14 cellular contexts compared by ENCODE assay signal in genomic region chr1:107862064-107862463, GRCh38.
DNase-seq lines count a peak whose midpoint lies in the region; ATAC-seq and TF ChIP-seq lines count a peak whose summit lies in the region.
"Had no signal": no experiment of that assay in that cellular context is flagged by ENCODE, and none has a peak within 500 bp of the region (broad histone marks: within the 10 kb centered on the region; RNA-seq: fewer than 3 reads in every experiment).

No MANE protein-coding gene starts in this region.

- no peak overlapping the region for H3K4me3 ChIP-seq in BLaER1
- peak overlapping the region; percentile 4 for H3K4me3 ChIP-seq in OCI-LY7 (ENCODE audit: low read depth, low read length, poor library complexity, severe bottlenecking)
- H3K4me3 ChIP-seq: HAP-1, neural progenitor cell had no signal

- peaks cover 29% of the 10 kb centered on the region for H3K4me1 ChIP-seq in BLaER1
- peaks cover 43% of the 10 kb centered on the region for H3K4me1 ChIP-seq in OCI-LY7 (ENCODE audit: insufficient read depth, low read length, poor library complexity, severe bottlenecking)
- H3K4me1 ChIP-seq: HAP-1 had no signal

- peaks cover 0 to 6% (median 2%) of the 10 kb centered on the region in 3 donors for H3K27me3 Mint-ChIP-seq in immature natural killer cell (ENCODE audit: low read depth in 3 of 3)
- H3K27me3 Mint-ChIP-seq: T-helper 17 cell had no signal

- no peaks in the 10 kb centered on the region for H4K20me1 ChIP-seq in BLaER1
- no peaks in the 10 kb centered on the region for H4K20me1 ChIP-seq in OCI-LY7 (ENCODE audit: insufficient read depth, low read length)

- H3K9me3 ChIP-seq in BLaER1 (peaks cover 82% of the 10 kb centered on the region), OCI-LY7 (ENCODE audit: low read length) (peaks cover 36% of the 10 kb centered on the region)
- H3K9me3 ChIP-seq: HAP-1 had no signal

- H3K4me3 Mint-ChIP-seq in immature natural killer cell = peak overlapping the region in 3 of 5 donors; percentile 43 to 51 (median 48)
- H3K4me3 Mint-ChIP-seq: neural progenitor cell, T-helper 17 cell had no signal

- H3K4me2 ChIP-seq in BLaER1 = peak overlapping the region; percentile 29; the same call in 1 of the 2 replicates
- H3K4me2 ChIP-seq in OCI-LY7 (ENCODE audit: low read length) = peak overlapping the region; percentile 39
- H3K4me2 ChIP-seq: neural progenitor cell had no signal

- CTCF ChIA-PET in OCI-LY7 (lab: Charles Lee; ENCODE audit: unreplicated experiment) = no interaction called here

- peak overlapping the region; percentile 2; the same call in 1 of the 2 replicates for H2AFZ ChIP-seq in OCI-LY7 (ENCODE audit: low read length)
- H2AFZ ChIP-seq: neural progenitor cell had no signal

- H3K27ac ChIP-seq in BLaER1 (peak overlapping the region; percentile 39; the same call in 1 of the 2 replicates), OCI-LY7 (ENCODE audit: low read depth, low read length, poor library complexity, severe bottlenecking) (peak overlapping the region; percentile 51)
- H3K27ac ChIP-seq: neural progenitor cell had no signal

- intact Hi-C loops in OCI-LY7 (cut with micrococcal nuclease; ENCODE audit: unreplicated experiment) = no loop called here

- DNase-seq in OCI-LY7 (ENCODE audit: low spot score) (peak; percentile 79), immature natural killer cell (no peak), AML-193 (lab: John Stamatoyannopoulos, UW) (no peak), Ammon's horn (ENCODE audit: low spot score) (no peak)
- DNase-seq: activated gamma-delta T cell treated with Interleukin-2 at 50 U/mL for 16 hours, NCI-H1092 treated with DMSO at 0.1 percent for 48 hours, T-helper 17 cell had no signal

- ATAC-seq in GM19351 (IDR thresholded peaks at IDR 0.05; ENCODE audit: unreplicated experiment) (peak; percentile 38), GM18909 (IDR thresholded peaks at IDR 0.05; ENCODE audit: poor library complexity, unreplicated experiment) (no peak), GM21526 (IDR thresholded peaks at IDR 0.05; ENCODE audit: low FRiP score, unreplicated experiment) (no peak)
- ATAC-seq: activated CD4-positive, CD25-positive, alpha-beta regulatory T cell treated with anti-CD3 and anti-CD28 coated beads, Interleukin-2, amount 50 U/mL, for 24 hours; T-helper 17 cell had no signal

- peaks cover 9 to 27% (median 12%) of the 10 kb centered on the region in 3 donors for H3K36me3 Mint-ChIP-seq in immature natural killer cell
- H3K36me3 Mint-ChIP-seq: neural progenitor cell had no signal

- H3K36me3 ChIP-seq in BLaER1 (peaks cover 76% of the 10 kb centered on the region), OCI-LY7 (ENCODE audit: insufficient read depth, low read length) (peaks cover 7% of the 10 kb centered on the region)
- H3K36me3 ChIP-seq: HAP-1, neural progenitor cell had no signal

- no peaks in the 10 kb centered on the region for H3K27me3 ChIP-seq in BLaER1
- H3K27me3 ChIP-seq: neural progenitor cell had no signal

- H3K9me3 Mint-ChIP-seq in immature natural killer cell = peaks cover 0 to 13% (median 7%) of the 10 kb centered on the region in 6 donors
- H3K9me3 Mint-ChIP-seq: neural progenitor cell had no signal

- H3K79me2 ChIP-seq in OCI-LY7 (ENCODE audit: insufficient read depth, low read depth, low read length) = no peaks in the 10 kb centered on the region

- no TSS peak for BruUV-seq in OCI-LY7 (replicated peaks; lab: Mats Ljungman, UMichigan)

- H3K4me1 Mint-ChIP-seq in immature natural killer cell = peaks cover 73 to 87% of the 10 kb centered on the region in 2 donors

- no peaks in the 10 kb centered on the region for H3K9me2 ChIP-seq in OCI-LY7 (ENCODE audit: insufficient read depth, low read length)

- POLR2A ChIA-PET in OCI-LY7 (lab: Charles Lee) = interaction anchor here (2.1 kb wide), 1 partner anchor 10 kb away, joined by 10 read pairs; no protein-coding TSS in a partner anchor

- no peak for TF ChIP-seq CTCF in OCI-LY7 (conservative IDR thresholded peaks at IDR 0.05; ENCODE audit: low read length)

- H3K27ac Mint-ChIP-seq in immature natural killer cell = peak overlapping the region; percentile 36 to 74 (median 54)
- H3K27ac Mint-ChIP-seq: neural progenitor cell, T-helper 17 cell had no signal

- H3K9ac ChIP-seq in BLaER1 = no peak overlapping the region
- H3K9ac ChIP-seq: neural progenitor cell had no signal
